ENCODE assay signal across 8 cellular contexts in genomic region chr12:96239711-96240234, GRCh38. TPM values are rescaled to one million over a fixed set of nuclear protein-coding genes. Genes with fewer than 3 reads are reported as not detected.
DNase-seq lines count a peak whose midpoint lies in the region; ATAC-seq and TF ChIP-seq lines count a peak whose summit lies in the region.

No MANE protein-coding gene starts in this region.

- H3K27me3 ChIP-seq in naive thymus-derived CD4-positive, alpha-beta T cell (ENCODE audit: control insufficient read depth in 2 of 2, insufficient read depth in 2 of 2, low read length in 2 of 2): no peaks in the 10 kb centered on the region
- no peaks in the 10 kb centered on the region for H3K27me3 ChIP-seq in thyroid gland

- H3K9me3 ChIP-seq in SK-N-MC (ENCODE audit: low read depth, low read length) (no peaks in the 10 kb centered on the region), thyroid gland (no peaks in the 10 kb centered on the region)
- H3K9me3 ChIP-seq in naive thymus-derived CD4-positive, alpha-beta T cell (ENCODE audit: control insufficient read depth in 2 of 3, low read length in 3 of 3): no peaks in the 10 kb centered on the region

- H3K27ac Mint-ChIP-seq in naive thymus-derived CD4-positive, alpha-beta T cell: peak overlapping the region in 8 of 9 donors; percentile 28 to 98 (median 92)

- 69 to 83% methylated on average over 9 to 12 of the region's 14 CpGs for WGBS in thyroid gland, 2 donors

- H3K4me3 ChIP-seq in SK-N-MC: no peak overlapping the region
- no peak overlapping the region for H3K4me3 ChIP-seq in fibroblast of mammary gland (ENCODE audit: control insufficient read depth, low read depth, low read length)
- H3K4me3 ChIP-seq in naive thymus-derived CD4-positive, alpha-beta T cell (ENCODE audit: low read length): no peak overlapping the region
- no peak overlapping the region for H3K4me3 ChIP-seq in thyroid gland (replicated peaks in 1 of 3)

- H3K36me3 ChIP-seq in SK-N-MC (ENCODE audit: insufficient read depth, low read length) (no peaks in the 10 kb centered on the region), thyroid gland (no peaks in the 10 kb centered on the region)
- H3K36me3 ChIP-seq in naive thymus-derived CD4-positive, alpha-beta T cell (ENCODE audit: control insufficient read depth in 2 of 3, insufficient read depth in 3 of 3, low read length in 3 of 3): no peaks in the 10 kb centered on the region

- H3K9me3 Mint-ChIP-seq in naive thymus-derived CD4-positive, alpha-beta T cell: peaks cover 0 to 2% (median 0%) of the 10 kb centered on the region in 11 donors

- no peak for TF ChIP-seq POLR2A in thyroid gland (IDR thresholded peaks at IDR 0.05)

- POLR2A ChIA-PET in naive thymus-derived CD4-positive, alpha-beta T cell (lab: Charles Lee): interaction anchor here (0.6 to 0.7 kb wide), 2 partner anchors 29 to 45 kb away, joined by 3 read pairs; no protein-coding TSS in a partner anchor

- CTCF ChIA-PET in naive thymus-derived CD4-positive, alpha-beta T cell (lab: Charles Lee): no interaction called here

- peaks cover 49 to 85% (median 78%) of the 10 kb centered on the region in 7 donors for H3K4me1 Mint-ChIP-seq in naive thymus-derived CD4-positive, alpha-beta T cell

- TF ChIP-seq CTCF in fibroblast of mammary gland (conservative IDR thresholded peaks at IDR 0.05; ENCODE audit: control insufficient read depth, insufficient read depth, low read depth, low read length): no peak
- no peak for TF ChIP-seq CTCF in thyroid gland (IDR thresholded peaks at IDR 0.05)

- DNase-seq in AG08395 (ENCODE audit: low spot score) (peak; percentile 35), SK-N-MC (ENCODE audit: low read depth, low spot score) (no peak), fibroblast of mammary gland (ENCODE audit: low read depth) (peak; percentile 86), thyroid gland (no peak), NCI-H2029 (lab: John Stamatoyannopoulos, UW) (no peak)
- no peak for DNase-seq in naive thymus-derived CD4-positive, alpha-beta T cell

- intact Hi-C loops in naive thymus-derived CD4-positive, alpha-beta T cell (cut with micrococcal nuclease): loop anchor here in 1 of 2 donors (5.0 kb wide), 1 partner anchor 248 kb away; the partner anchor contains the start of gene CFAP54
- intact Hi-C loops in thyroid gland (cut with DNase I): no loop called here

- no peak overlapping the region for H3K9ac ChIP-seq in SK-N-MC (ENCODE audit: insufficient read length)

- peaks cover 0 to 27% (median 8%) of the 10 kb centered on the region in 5 donors for H3K36me3 Mint-ChIP-seq in naive thymus-derived CD4-positive, alpha-beta T cell

- peaks cover 45 to 66% of the 10 kb centered on the region in 2 donors for H3K4me1 ChIP-seq in naive thymus-derived CD4-positive, alpha-beta T cell (ENCODE audit: control insufficient read depth in 2 of 2, insufficient read depth in 2 of 2, low read length in 2 of 2)
- H3K4me1 ChIP-seq in thyroid gland: peaks cover 5 to 48% of the 10 kb centered on the region in 2 donors

- ATAC-seq in naive thymus-derived CD4-positive, alpha-beta T cell: no peak
- no peak for ATAC-seq in GM18873 (IDR thresholded peaks at IDR 0.05; ENCODE audit: low FRiP score, unreplicated experiment)
- ATAC-seq in HG03039 (IDR thresholded peaks at IDR 0.05; ENCODE audit: unreplicated experiment): no peak

- H3K27ac ChIP-seq in SK-N-MC (0 out of 2 replicates have a peak overlapping the region, but pooled peaks have one; percentile 11), thyroid gland (no peak overlapping the region)
- peak overlapping the region; percentile 9 for H3K27ac ChIP-seq in naive thymus-derived CD4-positive, alpha-beta T cell (ENCODE audit: low read depth, low read length)

- no peaks in the 10 kb centered on the region for H3K27me3 Mint-ChIP-seq in naive thymus-derived CD4-positive, alpha-beta T cell

- H3K4me3 Mint-ChIP-seq in naive thymus-derived CD4-positive, alpha-beta T cell: peak overlapping the region in 1 of 10 donors; percentile 38

RNA-seq across cellular contexts. Expression of gene ELK3, which starts 45.6 kb away (rescaled TPM):
- 10 to 100 TPM; 24.9 to 52.3 (median 34.7) TPM for total RNA-seq in naive thymus-derived CD4-positive, alpha-beta T cell
- polyA plus RNA-seq in naive thymus-derived CD4-positive, alpha-beta T cell: 10 to 100 TPM; 16.8 to 22.1 TPM
- total RNA-seq in thyroid gland: 10 to 100 TPM; 19.8 to 55.4 (median 31.8) TPM

Comparison
In these comparisons a context has a peak if more than half of its experiments do, and no peak if none do; other contexts are left out.
1. DNase-seq: peak in AG08395 (single experiment) and fibroblast of mammary gland (single experiment); none in SK-N-MC (single experiment), naive thymus-derived CD4-positive, alpha-beta T cell (0 of 9), thyroid gland (0 of 2) and NCI-H2029 (single experiment).
2. H3K27ac ChIP-seq: peak in SK-N-MC (single experiment) and naive thymus-derived CD4-positive, alpha-beta T cell (single experiment); none in thyroid gland (0 of 3).